ENCODE assay signal across 15 cellular contexts in the genomic region with DNA sequence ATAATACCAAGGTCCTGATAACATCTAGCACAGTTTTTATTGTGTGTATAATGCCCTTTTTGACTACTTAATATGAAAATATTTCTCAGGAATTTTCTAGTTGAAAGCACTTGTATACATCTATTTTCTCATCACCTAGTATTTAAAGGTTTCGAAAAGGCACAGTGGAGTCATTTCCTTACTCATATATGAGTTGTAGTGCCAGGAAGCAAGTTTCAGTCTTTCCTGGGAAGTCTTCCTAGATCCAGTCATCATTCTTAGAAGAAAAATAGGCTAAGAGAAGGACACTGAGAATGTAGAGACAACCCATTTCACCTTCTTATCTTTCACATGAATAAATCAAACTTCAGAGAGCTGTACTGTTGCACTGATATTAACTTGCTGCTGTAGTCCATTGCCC.
DNase-seq lines count a peak whose midpoint lies in the region; ATAC-seq and TF ChIP-seq lines count a peak whose summit lies in the region.
"Had no signal": no experiment of that assay in that cellular context is flagged by ENCODE, and none has a peak within 500 bp of the region (broad histone marks: within the 10 kb centered on the region; RNA-seq: fewer than 3 reads in every experiment).

No MANE protein-coding gene starts in this region.

- H3K4me3 ChIP-seq in GM23248 (no peak overlapping the region), epithelial cell of esophagus (ENCODE audit: low read length) (no peak overlapping the region), fibroblast of the aortic adventitia (ENCODE audit: low read depth, low read length) (no peak overlapping the region)
- H3K4me3 ChIP-seq: BLaER1 had no signal

- in situ Hi-C loops in GM23248 (cut with MboI), result no loop called here

- no peaks in the 10 kb centered on the region for H4K20me1 ChIP-seq in GM23248 (ENCODE audit: insufficient read depth)
- H4K20me1 ChIP-seq: BLaER1 had no signal

- DNase-seq in GM23248 (peak; percentile 1), NCI-H226 (peak; percentile 50), epithelial cell of esophagus (ENCODE audit: low read depth) (peak; percentile 53), fibroblast of the aortic adventitia (ENCODE audit: low read depth) (peak; percentile 36), KG1 (lab: John Stamatoyannopoulos, UW) (no peak)
- DNase-seq in activated CD4-positive, CD25-positive, alpha-beta regulatory T cell (lab: John Stamatoyannopoulos, UW), result no peak
- DNase-seq: 8988T; CD4-positive, alpha-beta memory T cell; DMS153; DMS79; GF-D8; H9 had no signal

- no peak overlapping the region for H3K9ac ChIP-seq in GM23248
- H3K9ac ChIP-seq: BLaER1 had no signal

- ATAC-seq in GM18511 (IDR thresholded peaks at IDR 0.05; ENCODE audit: unreplicated experiment), result no peak

- H3K27me3 ChIP-seq in GM23248 (replicated peaks; ENCODE audit: insufficient read depth), result peaks cover 11% of the 10 kb centered on the region; the same call in 1 of the 2 replicates
- H3K27me3 ChIP-seq: BLaER1 had no signal

- no peaks in the 10 kb centered on the region for H3K9me2 ChIP-seq in GM23248 (ENCODE audit: insufficient read depth)

- 52 to 63% methylated on average over 1 of the region's 1 CpG for WGBS in GM23248 (ENCODE audit: low coverage in 1 of 2, low lambda C conversion rate in 2 of 2, missing lambda C conversion rate in 2 of 2), 2 experiments

- no peaks in the 10 kb centered on the region for H3K36me3 ChIP-seq in GM23248 (ENCODE audit: low read depth)
- H3K36me3 ChIP-seq: BLaER1 had no signal

- no peaks in the 10 kb centered on the region for H3F3A ChIP-seq in GM23248 (ENCODE audit: insufficient read depth)

- no peak overlapping the region for H3K4me2 ChIP-seq in GM23248 (ENCODE audit: unreplicated experiment)
- H3K4me2 ChIP-seq: BLaER1 had no signal

- H3K27ac ChIP-seq in GM23248, result no peak overlapping the region
- H3K27ac ChIP-seq: BLaER1, HL-60 had no signal

- TF ChIP-seq CTCF in epithelial cell of esophagus (IDR thresholded peaks at IDR 0.05; ENCODE audit: insufficient read depth, low read depth, low read length, missing control alignments), result no peak
- TF ChIP-seq CTCF in fibroblast of the aortic adventitia (IDR thresholded peaks at IDR 0.05; ENCODE audit: insufficient read depth, low read length), result no peak

- H3K79me2 ChIP-seq in GM23248 (ENCODE audit: insufficient read depth), result no peaks in the 10 kb centered on the region

- H3K4me1 ChIP-seq in GM23248 (ENCODE audit: insufficient read depth), result no peaks in the 10 kb centered on the region
- H3K4me1 ChIP-seq: BLaER1 had no signal

- H3K9me3 ChIP-seq in GM23248 (ENCODE audit: low read depth), result no peaks in the 10 kb centered on the region

- H2AFZ ChIP-seq in GM23248, result no peak overlapping the region

Comparison
In these comparisons a context has a peak if more than half of its experiments do, and no peak if none do; other contexts are left out.
1. DNase-seq: peak in GM23248 (single experiment), NCI-H226 (single experiment), epithelial cell of esophagus (single experiment) and fibroblast of the aortic adventitia (single experiment); none in KG1 (single experiment) and activated CD4-positive, CD25-positive, alpha-beta regulatory T cell (0 of 4).